1 cellular context compared by ENCODE assay signal in genomic region chr19:5893296-5893903, GRCh38.
TF ChIP-seq lines count a peak whose summit lies in the region.

No MANE protein-coding gene starts in this region.

TF ChIP-seq in K562, 482 proteins besides CTCF, POLR2A, EP300 and RAD21:
- TF ChIP-seq ZNF121 (CRISPR knock-in tag; conservative IDR thresholded peaks at IDR 0.05) (peak; percentile 79), IRF9 (tag; IDR thresholded peaks at IDR 0.05) (no peak), THRB (CRISPR knock-in tag; conservative IDR thresholded peaks at IDR 0.05) (no peak), RBM25 (IDR thresholded peaks at IDR 0.05; ENCODE audit: low read depth, low read length, severe bottlenecking) (peak; percentile 36), AFF1 (IDR thresholded peaks at IDR 0.05; ENCODE audit: low read depth in 1 of 2, partially characterized antibody in 2 of 2) (no peak), ILF3 (IDR thresholded peaks at IDR 0.05; ENCODE audit: borderline replicate concordance) (0 out of 2 replicates have a peak, but pooled peaks have one; percentile 16), NR2F6 (CRISPR knock-in tag; IDR thresholded peaks at IDR 0.05) (no peak), JUND (IDR thresholded peaks at IDR 0.05; ENCODE audit: borderline replicate concordance, low read depth, low read length) (no peak), JUND (tag; IDR thresholded peaks at IDR 0.05; ENCODE audit: borderline replicate concordance, low read depth, low read length) (no peak)
